8 cellular contexts compared by ENCODE assay signal in the genomic region with DNA sequence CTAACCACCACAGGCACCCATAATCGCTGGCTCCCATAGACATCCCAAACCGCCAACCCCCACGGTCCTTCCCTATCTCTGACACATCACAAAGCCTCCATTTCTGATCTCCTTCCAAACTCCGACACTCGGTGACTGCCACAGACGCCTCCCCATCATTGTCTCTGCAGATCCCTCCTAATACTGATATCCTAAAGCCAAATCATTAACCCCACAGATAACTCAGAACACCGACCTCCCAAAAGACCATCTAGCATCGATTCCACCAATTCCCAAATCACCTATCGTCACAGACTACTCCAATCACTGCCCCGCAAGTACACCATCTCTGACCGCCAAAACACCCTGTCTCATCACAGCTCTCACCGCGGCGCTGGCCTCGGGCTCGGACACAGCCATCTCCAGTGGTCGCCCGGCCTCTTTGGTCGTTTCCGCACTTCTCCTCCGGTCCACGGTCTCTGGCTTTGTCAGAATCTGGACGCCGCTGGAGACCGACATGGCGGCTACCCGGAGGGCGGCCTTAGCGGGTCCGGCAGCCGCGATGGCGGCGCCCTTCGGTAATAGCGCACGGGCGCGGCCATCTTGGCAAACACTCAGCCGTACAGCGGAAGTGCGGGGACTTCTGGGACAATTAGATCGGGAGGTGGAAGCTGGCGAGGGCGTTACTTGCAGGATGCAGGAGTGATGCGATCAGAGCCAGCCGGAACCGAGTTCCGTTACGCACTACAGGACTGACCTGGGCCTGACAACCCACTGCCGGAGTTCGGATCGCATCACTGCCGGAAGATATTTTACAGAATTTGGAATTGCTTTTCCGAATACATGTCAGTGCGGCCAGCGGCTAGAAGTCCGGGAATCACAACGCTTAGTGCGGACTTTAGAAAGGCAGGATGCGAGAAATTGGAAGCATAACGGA. TPM values are rescaled to one million over a fixed set of nuclear protein-coding genes. Genes with fewer than 3 reads are reported as not detected.
DNase-seq lines count a peak whose midpoint lies in the region; ATAC-seq and TF ChIP-seq lines count a peak whose summit lies in the region.

Gene ZFP37, minus strand, starts transcription at position 534 of the 916 bp plus-strand sequence. Its CDS starts 36 bp downstream, at position 498.

- peak; percentile 61 for DNase-seq in AG04449 (ENCODE audit: low read depth, low spot score)
- peak; percentile 89 to 90 for DNase-seq in HL-60 (ENCODE audit: low read depth in 1 of 2, low spot score in 1 of 2)
- DNase-seq in activated effector memory CD4-positive, alpha-beta T cell treated with Interleukin-2 at 50 U/mL for 16 hours, result peak; percentile 62
- peak; percentile 97 for DNase-seq in fibroblast of the conjunctiva (ENCODE audit: low read depth)
- peak; percentile 47 to 85 (median 58) for DNase-seq in naive thymus-derived CD8-positive, alpha-beta T cell
- peak; percentile 71 to 86 for DNase-seq in stimulated activated effector memory CD8-positive, alpha-beta T cell treated with anti-CD3 and anti-CD28 coated beads, Interleukin-12 subunit alpha, Interleukin-12 subunit beta, amount 100 ng/mL, for 72 hours (ENCODE audit: low spot score in 2 of 2)

- POLR2A ChIA-PET in AG04449 (lab: Yijun Ruan, JAX), result no interaction called here
- POLR2A ChIA-PET in naive thymus-derived CD8-positive, alpha-beta T cell (lab: Charles Lee), result no interaction called here

- H3K4me1 Mint-ChIP-seq in naive thymus-derived CD8-positive, alpha-beta T cell, result peaks cover 0 to 3% (median 0%) of the 10 kb centered on the region in 4 donors
- no peaks in the 10 kb centered on the region for H3K4me1 Mint-ChIP-seq in stimulated activated effector memory CD8-positive, alpha-beta T cell treated with anti-CD3 and anti-CD28 coated beads, Interleukin-12 subunit alpha, Interleukin-12 subunit beta, amount 100 ng/mL, for 72 hours

- peak within 1 kb of the TSS; percentile 85 for H3K4me3 ChIP-seq in AG04449 (ENCODE audit: low read depth, low read length)
- peak within 1 kb of the TSS; percentile 90 for H3K4me3 ChIP-seq in HL-60 (replicated peaks; ENCODE audit: insufficient read depth, low read length)

- H3K27ac Mint-ChIP-seq in naive thymus-derived CD8-positive, alpha-beta T cell, result no peak within 1 kb of the TSS
- no peak within 1 kb of the TSS for H3K27ac Mint-ChIP-seq in stimulated activated effector memory CD8-positive, alpha-beta T cell treated with anti-CD3 and anti-CD28 coated beads, Interleukin-12 subunit alpha, Interleukin-12 subunit beta, amount 100 ng/mL, for 72 hours

- peak within 1 kb of the TSS; percentile 25 for H3K27ac ChIP-seq in HL-60 (replicated peaks)

- no peak within 1 kb of the TSS for H3K4me3 Mint-ChIP-seq in naive thymus-derived CD8-positive, alpha-beta T cell
- H3K4me3 Mint-ChIP-seq in stimulated activated effector memory CD8-positive, alpha-beta T cell treated with anti-CD3 and anti-CD28 coated beads, Interleukin-12 subunit alpha, Interleukin-12 subunit beta, amount 100 ng/mL, for 72 hours, result no peak within 1 kb of the TSS

- H3K36me3 Mint-ChIP-seq in naive thymus-derived CD8-positive, alpha-beta T cell, result peaks cover 7 to 19% (median 16%) of the 10 kb centered on the region in 3 donors
- H3K36me3 Mint-ChIP-seq in stimulated activated effector memory CD8-positive, alpha-beta T cell treated with anti-CD3 and anti-CD28 coated beads, Interleukin-12 subunit alpha, Interleukin-12 subunit beta, amount 100 ng/mL, for 72 hours, result no peaks in the 10 kb centered on the region

- H3K9me3 Mint-ChIP-seq in naive thymus-derived CD8-positive, alpha-beta T cell, result peaks cover 0 to 14% (median 8%) of the 10 kb centered on the region in 9 donors
- no peaks in the 10 kb centered on the region for H3K9me3 Mint-ChIP-seq in stimulated activated effector memory CD8-positive, alpha-beta T cell treated with anti-CD3 and anti-CD28 coated beads, Interleukin-12 subunit alpha, Interleukin-12 subunit beta, amount 100 ng/mL, for 72 hours

- no peaks in the 10 kb centered on the region for H3K27me3 ChIP-seq in HL-60 (ENCODE audit: insufficient read depth, poor library complexity, severe bottlenecking)

- TF ChIP-seq CTCF in AG04449 (IDR thresholded peaks at IDR 0.05; ENCODE audit: insufficient read depth, low read length, missing control alignments) (no peak), HL-60 (IDR thresholded peaks at IDR 0.05; ENCODE audit: insufficient read depth, low read length) (no peak)

- ATAC-seq in GM19351 (IDR thresholded peaks at IDR 0.05; ENCODE audit: unreplicated experiment), result peak; percentile 95
- ATAC-seq in naive thymus-derived CD8-positive, alpha-beta T cell, result peak; percentile 93 to 94
- ATAC-seq in stimulated activated effector memory CD8-positive, alpha-beta T cell treated with anti-CD3 and anti-CD28 coated beads, Interleukin-12 subunit alpha, Interleukin-12 subunit beta, amount 100 ng/mL, for 72 hours, result peak; percentile 97

- CTCF ChIA-PET in AG04449 (lab: Yijun Ruan, JAX), result no interaction called here

- peaks cover 12 to 20% (median 13%) of the 10 kb centered on the region in 5 donors for H3K27me3 Mint-ChIP-seq in naive thymus-derived CD8-positive, alpha-beta T cell

TF ChIP-seq in PFSK-1, 5 proteins besides CTCF, POLR2A, EP300 and RAD21:
- TF ChIP-seq SIN3A (IDR thresholded peaks at IDR 0.05; ENCODE audit: borderline replicate concordance, insufficient read depth, low read length) (no peak), POLR2AphosphoS5 (IDR thresholded peaks at IDR 0.05; ENCODE audit: low read depth, low read length) (peak; percentile 52)

RNA-seq across cellular contexts. Expression of gene ZFP37, which starts in this region (rescaled TPM):
- polyA plus RNA-seq in PFSK-1 (2012; ENCODE audit: insufficient read length, low read depth), result 0.36 TPM
- total RNA-seq in naive thymus-derived CD8-positive, alpha-beta T cell, result 1 to 10 TPM; 2.6 to 4.1 TPM
- polyA plus RNA-seq in naive thymus-derived CD8-positive, alpha-beta T cell, result 1 to 10 TPM in 2 of 3 donors, under 1 TPM in 1; 0.88 to 2.1 (median 1.4) TPM

Comparison
In these comparisons a context has a peak if more than half of its experiments do, and no peak if none do; other contexts are left out.
1. Peak in every context shown above with its lines: DNase-seq, ATAC-seq, H3K4me3 ChIP-seq and H3K27ac ChIP-seq.